9 cellular contexts compared by ENCODE assay signal in genomic region chr4:128516568-128516967, GRCh38.
DNase-seq lines count a peak whose midpoint lies in the region; ATAC-seq and TF ChIP-seq lines count a peak whose summit lies in the region.
"Had no signal": no experiment of that assay in that cellular context is flagged by ENCODE, and none has a peak within 500 bp of the region (broad histone marks: within the 10 kb centered on the region; RNA-seq: fewer than 3 reads in every experiment).

No MANE protein-coding gene starts in this region.

- H2BK120ac ChIP-seq in IMR-90 (ENCODE audit: low read depth, low read length): peak overlapping the region; percentile 99

- H3K4me2 ChIP-seq in IMR-90 (ENCODE audit: low read depth, low read length): no peak overlapping the region; the same call in 1 of the 2 replicates

- TF ChIP-seq RAD21 in IMR-90 (IDR thresholded peaks at IDR 0.05; ENCODE audit: low read length): no peak

- H3K36me3 ChIP-seq in IMR-90 (ENCODE audit: control insufficient read depth, insufficient read depth, low read length): no peaks in the 10 kb centered on the region

- H3K18ac ChIP-seq in IMR-90 (ENCODE audit: low read depth, low read length): peak overlapping the region; percentile 97

- in situ Hi-C loops in IMR-90 (cut with MboI; ENCODE audit: low sequenced_read_pairs): no loop called here
- in situ Hi-C loops in ACHN (cut with HindIII; ENCODE audit: low pct_ligation_motif_present, low pct_unique_long_range_greater_than_20kb, low sequenced_read_pairs): no loop called here

- no peak for TF ChIP-seq POLR2A in IMR-90 (IDR thresholded peaks at IDR 0.05; ENCODE audit: low read depth, low read length)

- no peaks in the 10 kb centered on the region for H4K20me1 ChIP-seq in IMR-90 (ENCODE audit: insufficient read depth, low read length)

- intact Hi-C loops in IMR-90 (cut with micrococcal nuclease): loop anchor here (2.0 to 5.0 kb wide), 3 partner anchors 36 to 56 kb away; no protein-coding TSS in a partner anchor

- no peak overlapping the region for H3K56ac ChIP-seq in IMR-90 (ENCODE audit: extremely low read depth, insufficient read depth, low read length)

- H3K23ac ChIP-seq in IMR-90 (ENCODE audit: low read depth, low read length): peak overlapping the region; percentile 69; the same call in 1 of the 2 replicates

- H2BK20ac ChIP-seq in IMR-90 (ENCODE audit: low read depth, low read length): peak overlapping the region; percentile 99; the same call in 1 of the 2 replicates

- no peak for TF ChIP-seq CTCF in IMR-90 (conservative IDR thresholded peaks at IDR 0.05; ENCODE audit: low read depth, low read length)

- peak; percentile 92 for DNase-seq in IMR-90
- DNase-seq in left kidney (ENCODE audit: low read depth, low spot score): peak; percentile 35
- no peak for DNase-seq in activated CD8-positive, alpha-beta memory T cell treated with anti-CD3 and anti-CD28 coated beads for 24 hours
- no peak for DNase-seq in stimulated activated CD4-positive, alpha-beta T cell treated with anti-CD3 and anti-CD28 coated beads, Interleukin-4, amount 100 ng/mL, for 24 hours
- no peak for DNase-seq in ACHN
- DNase-seq in islet precursor cell: no peak
- DNase-seq: activated CD8-positive, alpha-beta memory T cell treated with anti-CD3 and anti-CD28 coated beads, Interleukin-2, amount 50 U/mL, for 4 hours had no signal

- H3K9me3 ChIP-seq in IMR-90 (ENCODE audit: control insufficient read depth, insufficient read depth, low read length): no peaks in the 10 kb centered on the region

- H3K9ac ChIP-seq in IMR-90 (ENCODE audit: low read depth, low read length): no peak overlapping the region

- no peak overlapping the region; the same call in 1 of the 2 replicates for H2AK5ac ChIP-seq in IMR-90 (ENCODE audit: low read depth, low read length)

- H3K27me3 ChIP-seq in IMR-90 (ENCODE audit: control insufficient read depth, insufficient read depth, low read length): no peaks in the 10 kb centered on the region

- H2AK9ac ChIP-seq in IMR-90 (replicated peaks; ENCODE audit: low read depth, low read length, poor library complexity): no peak overlapping the region

- H3K4me3 ChIP-seq in IMR-90 (ENCODE audit: insufficient read depth, low read depth, low read length): no peak overlapping the region

- BruUV-seq in IMR-90 (replicated peaks; lab: Mats Ljungman, UMichigan): no TSS peak

- H4K91ac ChIP-seq in IMR-90 (ENCODE audit: insufficient read depth, low read depth, low read length): peak overlapping the region; percentile 29

- peak overlapping the region; percentile 96 for H2BK5ac ChIP-seq in IMR-90 (ENCODE audit: low read depth, low read length, poor library complexity, severe bottlenecking)

- WGBS in IMR-90 (ENCODE audit: extremely low coverage in 2 of 2, insufficient read length in 1 of 2), 2 experiments: 0% methylated on average over 1 of the region's 2 CpGs; no CpG with 5 or more reads in 1 of the 2 experiments

- CTCF ChIA-PET in IMR-90 (lab: Yijun Ruan, JAX): interaction anchor here (1.4 to 1.7 kb wide), 2 partner anchors 62 to 131 kb away, joined by 3 to 4 read pairs; no protein-coding TSS in a partner anchor

- H2AFZ ChIP-seq in IMR-90 (replicated peaks; ENCODE audit: low read length, poor library complexity): no peak overlapping the region

- H3K4ac ChIP-seq in IMR-90 (ENCODE audit: low read depth, low read length): peak overlapping the region; percentile 74

- no peak overlapping the region for H3K14ac ChIP-seq in IMR-90 (replicated peaks; ENCODE audit: low read depth, low read length)

- H4K8ac ChIP-seq in IMR-90 (ENCODE audit: low read depth in 2 of 2, low read length in 2 of 2): peak overlapping the region; percentile 93 to 96; a peak in 3 of 4 replicates

- no peak overlapping the region for H4K5ac ChIP-seq in IMR-90 (ENCODE audit: low read depth, low read length)

- POLR2A ChIA-PET in IMR-90 (lab: Charles Lee; ENCODE audit: unreplicated experiment): no interaction called here

- no peaks in the 10 kb centered on the region for H3K79me1 ChIP-seq in IMR-90 (ENCODE audit: low read depth in 1 of 2, low read length in 2 of 2)

- peak overlapping the region; percentile 46; the same call in 1 of the 3 replicates for H2BK15ac ChIP-seq in IMR-90 (ENCODE audit: low read depth, low read length)

- dilution Hi-C loops in IMR-90 (cut with HindIII; ENCODE audit: low sequenced_read_pairs, unreplicated experiment): no loop called here

- H3K4me1 ChIP-seq in IMR-90 (ENCODE audit: control insufficient read depth, insufficient read depth, low read length): peaks cover 27% of the 10 kb centered on the region

- H3K9me1 ChIP-seq in IMR-90 (ENCODE audit: insufficient read depth, low read length): peaks cover 22% of the 10 kb centered on the region

- ATAC-seq in GM18499 (IDR thresholded peaks at IDR 0.05; ENCODE audit: insufficient read depth, unreplicated experiment) (peak; percentile 48), GM21786 (IDR thresholded peaks at IDR 0.05; ENCODE audit: unreplicated experiment) (peak; percentile 60), IMR-90 (ENCODE audit: low read depth) (peak; percentile 35)

- peak overlapping the region; percentile 98; the same call in 1 of the 2 replicates for H3K27ac ChIP-seq in IMR-90 (ENCODE audit: insufficient read depth, low read length)

TF ChIP-seq in IMR-90, 13 proteins besides CTCF, POLR2A, EP300 and RAD21:
- no peak for TF ChIP-seq MXI1 (IDR thresholded peaks at IDR 0.05; ENCODE audit: borderline replicate concordance, low read depth, low read length)
- no peak for TF ChIP-seq RCOR1 (IDR thresholded peaks at IDR 0.05; ENCODE audit: insufficient replicate concordance, low read length)
- peak; percentile 19; the same call in 1 of the 2 replicates for TF ChIP-seq NFE2L2 (IDR thresholded peaks at IDR 0.05; ENCODE audit: low read depth, low read length)
- TF ChIP-seq MAZ (IDR thresholded peaks at IDR 0.05; ENCODE audit: borderline replicate concordance, low read depth, low read length): no peak
- TF ChIP-seq, protein P1, sequence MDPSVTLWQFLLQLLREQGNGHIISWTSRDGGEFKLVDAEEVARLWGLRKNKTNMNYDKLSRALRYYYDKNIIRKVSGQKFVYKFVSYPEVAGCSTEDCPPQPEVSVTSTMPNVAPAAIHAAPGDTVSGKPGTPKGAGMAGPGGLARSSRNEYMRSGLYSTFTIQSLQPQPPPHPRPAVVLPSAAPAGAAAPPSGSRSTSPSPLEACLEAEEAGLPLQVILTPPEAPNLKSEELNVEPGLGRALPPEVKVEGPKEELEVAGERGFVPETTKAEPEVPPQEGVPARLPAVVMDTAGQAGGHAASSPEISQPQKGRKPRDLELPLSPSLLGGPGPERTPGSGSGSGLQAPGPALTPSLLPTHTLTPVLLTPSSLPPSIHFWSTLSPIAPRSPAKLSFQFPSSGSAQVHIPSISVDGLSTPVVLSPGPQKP (IDR thresholded peaks at IDR 0.05; ENCODE audit: borderline replicate concordance, low read depth, low read length): no peak

Comparison
In these comparisons a context has a peak if more than half of its experiments do, and no peak if none do; other contexts are left out.
1. DNase-seq: peak in IMR-90 (single experiment) and left kidney (single experiment); none in activated CD8-positive, alpha-beta memory T cell treated with anti-CD3 and anti-CD28 coated beads for 24 hours (single experiment), stimulated activated CD4-positive, alpha-beta T cell treated with anti-CD3 and anti-CD28 coated beads, Interleukin-4, amount 100 ng/mL, for 24 hours (single experiment), ACHN (single experiment) and islet precursor cell (single experiment).
2. Peak in every context shown above with its lines, with median percentiles within 50 percentile points of each other: ATAC-seq.